In genomic region chrX:51459125-51459524, GRCh38 we compare ENCODE assay signal across 10 cellular contexts. TPM values are rescaled to one million over a fixed set of nuclear protein-coding genes. Genes with fewer than 3 reads are reported as not detected.
DNase-seq lines count a peak whose midpoint lies in the region; ATAC-seq, FAIRE-seq and TF ChIP-seq lines count a peak whose summit lies in the region.
"Had no signal": no experiment of that assay in that cellular context is flagged by ENCODE, and none has a peak within 500 bp of the region (broad histone marks: within the 10 kb centered on the region; RNA-seq: fewer than 3 reads in every experiment).

No MANE protein-coding gene starts in this region.

- H3K27me3 Mint-ChIP-seq in CD4-positive, alpha-beta memory T cell = no peaks in the 10 kb centered on the region
- no peaks in the 10 kb centered on the region for H3K27me3 Mint-ChIP-seq in stimulated activated naive B cell treated with anti-CD40 and anti-IgM and Interleukin-4, amounts not matched to agents 10 μg/mL and 1 μg/mL and 100 μg/mL, for 72 hours

- FAIRE-seq in GM18507 (lab: Jason Lieb, UNC) = peak; percentile 69

- no peaks in the 10 kb centered on the region for H3K27me3 ChIP-seq in CD4-positive, alpha-beta memory T cell (ENCODE audit: insufficient read depth, low read length)
- H3K27me3 ChIP-seq in WERI-Rb-1 (ENCODE audit: insufficient read depth, low read depth, severe bottlenecking) = peaks cover 30% of the 10 kb centered on the region

- peak in 4 of 5 donors; percentile 3 to 25 (median 6) for DNase-seq in CD4-positive, alpha-beta memory T cell
- DNase-seq in GM18507 (ENCODE audit: extremely low spot score, insufficient read length, low read depth) = no peak
- peak; percentile 11 for DNase-seq in WERI-Rb-1
- peak; percentile 3 for DNase-seq in left kidney (ENCODE audit: low read depth, low spot score)
- DNase-seq in stimulated activated naive B cell treated with anti-CD40 and anti-IgM and Interleukin-4, amounts not matched to agents 10 μg/mL and 1 μg/mL and 100 μg/mL, for 72 hours = no peak
- DNase-seq in activated T-cell treated with anti-CD3 and anti-CD28 coated beads for 4 hours = no peak
- DNase-seq in LoVo (ENCODE audit: low spot score) = no peak
- DNase-seq: activated gamma-delta T cell treated with Interleukin-2 at 50 U/mL for 16 hours; NK-92 treated with Interleukin-12 subunit alpha and Interleukin-12 subunit beta, amount 100 ng/mL, for 24 hours had no signal

- POLR2A ChIA-PET in CD4-positive, alpha-beta memory T cell (lab: Charles Lee; ENCODE audit: partially characterized antibody) = no interaction called here

- no peak overlapping the region for H3K27ac ChIP-seq in CD4-positive, alpha-beta memory T cell (ENCODE audit: low read depth, low read length)
- no peak overlapping the region for H3K27ac ChIP-seq in WERI-Rb-1

- H3K4me1 Mint-ChIP-seq in CD4-positive, alpha-beta memory T cell = no peaks in the 10 kb centered on the region
- H3K4me1 Mint-ChIP-seq in stimulated activated naive B cell treated with anti-CD40 and anti-IgM and Interleukin-4, amounts not matched to agents 10 μg/mL and 1 μg/mL and 100 μg/mL, for 72 hours = no peaks in the 10 kb centered on the region

- H3K9me3 ChIP-seq in CD4-positive, alpha-beta memory T cell (ENCODE audit: control insufficient read depth in 1 of 2, low read length in 2 of 2) = no peaks in the 10 kb centered on the region
- H3K9me3 ChIP-seq in WERI-Rb-1 (ENCODE audit: severe bottlenecking) = no peaks in the 10 kb centered on the region

- H3K4me1 ChIP-seq in CD4-positive, alpha-beta memory T cell (ENCODE audit: insufficient read depth, low read length) = no peaks in the 10 kb centered on the region

- H3K36me3 Mint-ChIP-seq in CD4-positive, alpha-beta memory T cell = no peaks in the 10 kb centered on the region
- no peaks in the 10 kb centered on the region for H3K36me3 Mint-ChIP-seq in stimulated activated naive B cell treated with anti-CD40 and anti-IgM and Interleukin-4, amounts not matched to agents 10 μg/mL and 1 μg/mL and 100 μg/mL, for 72 hours

- no peak overlapping the region for H3K4me3 ChIP-seq in CD4-positive, alpha-beta memory T cell (ENCODE audit: low read length in 2 of 2)
- no peak overlapping the region for H3K4me3 ChIP-seq in WERI-Rb-1 (ENCODE audit: low read depth, low read length)

- no peaks in the 10 kb centered on the region for H3K9me3 Mint-ChIP-seq in CD4-positive, alpha-beta memory T cell
- H3K9me3 Mint-ChIP-seq in stimulated activated naive B cell treated with anti-CD40 and anti-IgM and Interleukin-4, amounts not matched to agents 10 μg/mL and 1 μg/mL and 100 μg/mL, for 72 hours = no peaks in the 10 kb centered on the region

- TF ChIP-seq CTCF in WERI-Rb-1 (IDR thresholded peaks at IDR 0.05; ENCODE audit: low read depth, low read length) = 0 out of 2 replicates have a peak, but pooled peaks have one; percentile 17

- no peak overlapping the region for H3K4me3 Mint-ChIP-seq in CD4-positive, alpha-beta memory T cell
- no peak overlapping the region for H3K4me3 Mint-ChIP-seq in stimulated activated naive B cell treated with anti-CD40 and anti-IgM and Interleukin-4, amounts not matched to agents 10 μg/mL and 1 μg/mL and 100 μg/mL, for 72 hours

- intact Hi-C loops in CD4-positive, alpha-beta memory T cell (cut with micrococcal nuclease) = no loop called here

- CTCF ChIA-PET in CD4-positive, alpha-beta memory T cell (lab: Charles Lee; ENCODE audit: partially characterized antibody) = interaction anchor here (0.9 to 4.2 kb wide), 8 partner anchors 9 to 768 kb away, joined by 3 to 29 read pairs (median 6); no protein-coding TSS in a partner anchor

- no peaks in the 10 kb centered on the region for H3K36me3 ChIP-seq in CD4-positive, alpha-beta memory T cell (ENCODE audit: insufficient read depth, low read length)
- H3K36me3 ChIP-seq in WERI-Rb-1 = no peaks in the 10 kb centered on the region

- ATAC-seq in stimulated activated naive B cell treated with anti-CD40 and anti-IgM and Interleukin-4, amounts not matched to agents 10 μg/mL and 1 μg/mL and 100 μg/mL, for 72 hours (replicated peaks) = no peak
- ATAC-seq in HG02763 (IDR thresholded peaks at IDR 0.05; ENCODE audit: unreplicated experiment) = no peak

- H3K27ac Mint-ChIP-seq in CD4-positive, alpha-beta memory T cell = no peak overlapping the region
- no peak overlapping the region for H3K27ac Mint-ChIP-seq in stimulated activated naive B cell treated with anti-CD40 and anti-IgM and Interleukin-4, amounts not matched to agents 10 μg/mL and 1 μg/mL and 100 μg/mL, for 72 hours

RNA-seq across cellular contexts. Expression of gene NUDT11, which starts 37.3 kb away (rescaled TPM):
- under 1 TPM; 0.80 to 0.84 TPM for total RNA-seq in CD4-positive, alpha-beta memory T cell
- polyA plus RNA-seq in CD4-positive, alpha-beta memory T cell = 1 to 10 TPM in 1 of 2 donors, under 1 TPM in 1; 0.39 to 1.0 TPM

Comparison
In these comparisons a context has a peak if more than half of its experiments do, and no peak if none do; other contexts are left out.
1. DNase-seq: peak in CD4-positive, alpha-beta memory T cell (4 of 5), WERI-Rb-1 (single experiment) and left kidney (single experiment); none in GM18507 (single experiment), stimulated activated naive B cell treated with anti-CD40 and anti-IgM and Interleukin-4, amounts not matched to agents 10 μg/mL and 1 μg/mL and 100 μg/mL, for 72 hours (single experiment), activated T-cell treated with anti-CD3 and anti-CD28 coated beads for 4 hours (single experiment) and LoVo (single experiment).